In genomic region chr13:94646904-94647303, GRCh38 we compare ENCODE assay signal across 12 cellular contexts. TPM values are rescaled to one million over a fixed set of nuclear protein-coding genes. Genes with fewer than 3 reads are reported as not detected.
DNase-seq lines count a peak whose midpoint lies in the region; ATAC-seq and TF ChIP-seq lines count a peak whose summit lies in the region.
"Had no signal": no experiment of that assay in that cellular context is flagged by ENCODE, and none has a peak within 500 bp of the region (broad histone marks: within the 10 kb centered on the region; RNA-seq: fewer than 3 reads in every experiment).

No MANE protein-coding gene starts in this region.

- H3K27ac ChIP-seq in HEK293 (ENCODE audit: extremely low read depth, low read depth, low read length) (no peak overlapping the region), dorsolateral prefrontal cortex (no peak overlapping the region)

- intact Hi-C loops in dorsolateral prefrontal cortex (cut with DNase I), result no loop called here

- CTCF ChIA-PET in HEK293 (lab: Yijun Ruan, JAX), result no interaction called here

- DNase-seq in G401 (ENCODE audit: low spot score) (peak; percentile 8), dorsolateral prefrontal cortex (no peak), left lobe of liver (ENCODE audit: low spot score) (no peak), cerebellar nuclear complex (lab: John Stamatoyannopoulos, UW) (no peak), A172 (ENCODE audit: low spot score) (no peak)
- DNase-seq: NCI-H187 treated with DMSO at 0.1 percent for 48 hours, T-cell had no signal

- POLR2A ChIA-PET in HEK293 (lab: Yijun Ruan, JAX), result no interaction called here

- H3K4me3 ChIP-seq in HEK293 (ENCODE audit: low read depth, low read length), result no peak overlapping the region
- no peak overlapping the region for H3K4me3 ChIP-seq in dorsolateral prefrontal cortex
- H3K4me3 ChIP-seq: mucosa of descending colon had no signal

- no peak for TF ChIP-seq CTCF in HEK293 (tag by site-specific recombination; IDR thresholded peaks at IDR 0.05)
- no peak for TF ChIP-seq CTCF in dorsolateral prefrontal cortex (IDR thresholded peaks at IDR 0.05 in 54 of 56, conservative IDR thresholded peaks at IDR 0.05 in 2 of 56; ENCODE audit: low read depth in 1 of 56, partially characterized antibody in 56 of 56)

- in situ Hi-C loops in G401 (cut with HindIII; ENCODE audit: low sequenced_read_pairs), result no loop called here

- H3K9me3 ChIP-seq in HEK293 (ENCODE audit: control insufficient read depth, insufficient read depth, low read depth, low read length), result no peaks in the 10 kb centered on the region
- H3K9me3 ChIP-seq: mucosa of descending colon had no signal

- H3K36me3 ChIP-seq in HEK293 (ENCODE audit: control insufficient read depth in 2 of 2, insufficient read depth in 1 of 2, low read length in 2 of 2), result no peaks in the 10 kb centered on the region

- ATAC-seq in GM19025 (IDR thresholded peaks at IDR 0.05; ENCODE audit: low read depth, unreplicated experiment) (peak; percentile 78), HG03280 (IDR thresholded peaks at IDR 0.05; ENCODE audit: unreplicated experiment) (peak; percentile 62), left lobe of liver (no peak)
- ATAC-seq: mucosa of descending colon; stimulated activated memory B cell treated with anti-CD40 and anti-IgM and Interleukin-4, amounts not matched to agents 10 μg/mL and 1 μg/mL and 100 μg/mL, for 72 hours; T-cell had no signal

- no peaks in the 10 kb centered on the region for H3K4me1 ChIP-seq in HEK293 (ENCODE audit: control insufficient read depth, insufficient read depth, low read length)

- H3K27me3 ChIP-seq in dorsolateral prefrontal cortex, result no peaks in the 10 kb centered on the region

TF ChIP-seq in HEK293, 187 proteins besides CTCF, POLR2A, EP300 and RAD21:
- no peak for TF ChIP-seq ZNF423 (tag by site-specific recombination; IDR thresholded peaks at IDR 0.05)
- no peak for TF ChIP-seq ZNF37A (tag by site-specific recombination; IDR thresholded peaks at IDR 0.05)
- no peak for TF ChIP-seq OSR2 (tag by site-specific recombination; IDR thresholded peaks at IDR 0.05)
- no peak for TF ChIP-seq KLF9 (tag by site-specific recombination; IDR thresholded peaks at IDR 0.05; ENCODE audit: low read depth)
- peak; percentile 43; the same call in 1 of the 2 replicates for TF ChIP-seq ZNF335 (tag by site-specific recombination; conservative IDR thresholded peaks at IDR 0.05)

RNA-seq across cellular contexts. Expression of gene GPR180, which starts 45.2 kb away (rescaled TPM):
- total RNA-seq in G401 (2014; rRNA removed; shearing (Covaris generic)), result 5.2 and 7.9 TPM in 2 replicates
- 10 to 100 TPM in 95 of 120 experiments, 1 to 10 TPM in 25; 7.3 to 15.0 (median 11.3) TPM for total RNA-seq in dorsolateral prefrontal cortex
- 4.7 TPM for total RNA-seq in left lobe of liver
- total RNA-seq in A172 (2014; rRNA removed; shearing (Covaris generic)), result 14.8 and 16.3 TPM in 2 replicates

RNA-seq across cellular contexts. Expression of gene TGDS, which starts 51.0 kb away (rescaled TPM):
- total RNA-seq in G401 (2014; rRNA removed; shearing (Covaris generic)), result 20.4 and 34.4 TPM in 2 replicates
- total RNA-seq in dorsolateral prefrontal cortex (1 to 10 TPM; 2.8 to 9.4 (median 5.8) TPM), left lobe of liver (8.4 TPM)
- total RNA-seq in A172 (2014; rRNA removed; shearing (Covaris generic)), result 15.1 and 23.8 TPM in 2 replicates
